ENCODE assay signal across 9 cellular contexts in genomic region chr2:64636105-64636873, GRCh38. TPM values are rescaled to one million over a fixed set of nuclear protein-coding genes. Genes with fewer than 3 reads are reported as not detected.
DNase-seq lines count a peak whose midpoint lies in the region; ATAC-seq, FAIRE-seq and TF ChIP-seq lines count a peak whose summit lies in the region.
"Had no signal": no experiment of that assay in that cellular context is flagged by ENCODE, and none has a peak within 500 bp of the region (broad histone marks: within the 10 kb centered on the region; RNA-seq: fewer than 3 reads in every experiment).

No MANE protein-coding gene starts in this region.

- H3K9me3 ChIP-seq in MM.1S (replicated peaks; ENCODE audit: insufficient read depth, low read length) (no peaks in the 10 kb centered on the region), keratinocyte (ENCODE audit: control insufficient read depth, low read depth, low read length) (no peaks in the 10 kb centered on the region)

- peak; percentile 64 for ATAC-seq in GM21529 (IDR thresholded peaks at IDR 0.05; ENCODE audit: unreplicated experiment)

- H3K4me2 ChIP-seq in MM.1S (ENCODE audit: low read depth, low read length) (peak overlapping the region; percentile 93), keratinocyte (ENCODE audit: control insufficient read depth, extremely low read depth, insufficient read depth, low read depth, low read length) (peak overlapping the region; percentile 83)

- peaks cover 84% of the 10 kb centered on the region for H3K79me2 ChIP-seq in MM.1S (ENCODE audit: low read length)
- H3K79me2 ChIP-seq in keratinocyte (ENCODE audit: control insufficient read depth, insufficient read depth, low read length): peaks cover 70% of the 10 kb centered on the region

- FAIRE-seq in GM12892 (lab: Jason Lieb, UNC) (peak; percentile 96), keratinocyte (lab: Jason Lieb, UNC) (no peak)
- FAIRE-seq: colon had no signal

- 0 out of 2 replicates have a peak overlapping the region, but pooled peaks have one; percentile 7 for H2AFZ ChIP-seq in MM.1S (ENCODE audit: low read length)
- no peak overlapping the region for H2AFZ ChIP-seq in keratinocyte (ENCODE audit: control insufficient read depth, low read length)

- H3K36me3 ChIP-seq in MM.1S (replicated peaks; ENCODE audit: insufficient read depth, low read length): peaks cover 13% of the 10 kb centered on the region; the same call in 1 of the 2 replicates
- peaks cover 17 to 22% of the 10 kb centered on the region in 2 experiments for H3K36me3 ChIP-seq in keratinocyte (ENCODE audit: control insufficient read depth in 2 of 2, extremely low read depth in 1 of 2, insufficient read depth in 2 of 2, low read length in 2 of 2)

- dilution Hi-C loops in keratinocyte (cut with MboI; ENCODE audit: extremely low pct_ligation_motif_present, low sequenced_read_pairs): no loop called here

- H4K20me1 ChIP-seq in MM.1S (ENCODE audit: insufficient read depth, low read length): no peaks in the 10 kb centered on the region
- no peaks in the 10 kb centered on the region for H4K20me1 ChIP-seq in keratinocyte (ENCODE audit: control insufficient read depth, extremely low read depth, insufficient read depth, low read length)

- peak overlapping the region; percentile 100 for H3K27ac ChIP-seq in MM.1S (ENCODE audit: low read length)
- peak overlapping the region; percentile 91 for H3K27ac ChIP-seq in keratinocyte (ENCODE audit: control insufficient read depth, insufficient read depth, low read length)

- peak overlapping the region; percentile 89 for H3K9ac ChIP-seq in MM.1S (ENCODE audit: low read length)
- H3K9ac ChIP-seq in keratinocyte (ENCODE audit: control insufficient read depth, extremely low read depth, insufficient read depth, low read length): peak overlapping the region; percentile 63

- peaks cover 49% of the 10 kb centered on the region for H3K4me1 ChIP-seq in MM.1S (ENCODE audit: low read length)
- peaks cover 50% of the 10 kb centered on the region for H3K4me1 ChIP-seq in keratinocyte (ENCODE audit: control insufficient read depth, extremely low read depth, insufficient read depth, low read length)

- H3K27me3 ChIP-seq in MM.1S (replicated peaks; ENCODE audit: insufficient read depth, low read length): no peaks in the 10 kb centered on the region
- H3K27me3 ChIP-seq in keratinocyte (ENCODE audit: control insufficient read depth, extremely low read depth, insufficient read depth, low read length): no peaks in the 10 kb centered on the region

- H3K4me3 ChIP-seq in MM.1S (ENCODE audit: low read length) (peak overlapping the region; percentile 53), keratinocyte (ENCODE audit: control insufficient read depth in 2 of 3, extremely low read depth in 1 of 3, insufficient read depth in 2 of 3, low read depth in 1 of 3, low read length in 3 of 3) (no peak overlapping the region)

- H3K9me1 ChIP-seq in keratinocyte (ENCODE audit: control insufficient read depth, extremely low read depth, insufficient read depth, low read length): peaks cover 3% of the 10 kb centered on the region

- H3F3A ChIP-seq in MM.1S (ENCODE audit: insufficient read depth, low read length): peaks cover 43% of the 10 kb centered on the region

- DNase-seq in GM12892 (ENCODE audit: insufficient read length) (peak; percentile 59), MM.1S (peak; percentile 94), keratinocyte (ENCODE audit: low read depth, low spot score) (no peak), NCI-H187 treated with DMSO at 0.1 percent for 48 hours (lab: John Stamatoyannopoulos, UW) (no peak), iPS-NIHi11 (ENCODE audit: low spot score) (no peak), OCI-M1 (lab: John Stamatoyannopoulos, UW) (no peak), globus pallidus (ENCODE audit: low spot score) (no peak)

- no peaks in the 10 kb centered on the region for H3K9me2 ChIP-seq in MM.1S (replicated peaks; ENCODE audit: insufficient read depth, low read length)

- TF ChIP-seq CTCF in MM.1S (IDR thresholded peaks at IDR 0.05; ENCODE audit: low read length) (peak; percentile 31), keratinocyte (optimal IDR thresholded peaks at IDR 0.05 in 1 of 3, IDR thresholded peaks at IDR 0.05 in 1 of 3, conservative IDR thresholded peaks at IDR 0.05 in 1 of 3; ENCODE audit: extremely low read depth in 1 of 3, insufficient read depth in 2 of 3, low read length in 3 of 3) (no peak)

- peak; percentile 17; the same call in 1 of the 2 replicates for TF ChIP-seq POLR2A in GM12892 (IDR thresholded peaks at IDR 0.05; ENCODE audit: low read depth, low read length)

RNA-seq across cellular contexts. Expression of gene SERTAD2, which starts 17.4 kb away (rescaled TPM):
- polyA plus RNA-seq in GM12892 (2012; ENCODE audit: missing spikeins): 21.0 TPM
- 11.2 to 13.4 TPM (median 13.1 TPM) in 3 replicates for polyA plus RNA-seq in keratinocyte
- 13.1 TPM for polyA plus RNA-seq in keratinocyte (2011; ENCODE audit: low read depth)
- 10.2 and 14.2 TPM in 2 replicates for polyA plus RNA-seq in keratinocyte (2011; cell fraction: cytosol; rRNA removed)
- 20.6 and 23.7 TPM in 2 replicates for polyA plus RNA-seq in keratinocyte (2011; cell fraction: nucleus; rRNA removed)
- polyA plus RNA-seq in keratinocyte (2012; ENCODE audit: low replicate concordance): 16.7 and 27.2 TPM in 2 replicates
- 13.2 to 19.6 TPM (median 16.9 TPM) in 3 replicates for polyA minus RNA-seq in keratinocyte
- polyA minus RNA-seq in keratinocyte (2011; cell fraction: cytosol; rRNA and poly(A)+ RNA removed): 15.2 TPM
- 12.3 and 23.7 TPM in 2 replicates for polyA minus RNA-seq in keratinocyte (2011; cell fraction: nucleus; rRNA and poly(A)+ RNA removed)

Comparison
In these comparisons a context has a peak if more than half of its experiments do, and no peak if none do; other contexts are left out.
1. DNase-seq: peak in GM12892 (single experiment) and MM.1S (single experiment); none in keratinocyte (single experiment), NCI-H187 treated with DMSO at 0.1 percent for 48 hours (single experiment), iPS-NIHi11 (single experiment), OCI-M1 (single experiment) and globus pallidus (single experiment).